ENCODE assay signal across 8 cellular contexts in genomic region chr17:50944054-50944901, GRCh38.
DNase-seq lines count a peak whose midpoint lies in the region; ATAC-seq lines count a peak whose summit lies in the region.

No MANE protein-coding gene starts in this region.

- DNase-seq in A172 (ENCODE audit: low spot score) = peak; percentile 64
- peak; percentile 76 for DNase-seq in NCI-H69 (lab: John Stamatoyannopoulos, UW)
- DNase-seq in activated CD8-positive, alpha-beta memory T cell treated with anti-CD3 and anti-CD28 coated beads for 24 hours = peak; percentile 90
- DNase-seq in epithelial cell of prostate (ENCODE audit: low read depth, low spot score) = no peak
- peak; percentile 84 for DNase-seq in mucosa of gallbladder (ENCODE audit: low spot score)
- DNase-seq in stimulated activated CD8-positive, alpha-beta memory T cell treated with anti-CD3 and anti-CD28 coated beads, Interleukin-4, amount 100 ng/mL, for 1 hour (ENCODE audit: low read depth in 2 of 2, low spot score in 1 of 2) = peak; percentile 40 to 57

- H3K27ac ChIP-seq in epithelial cell of prostate = peak overlapping the region; percentile 30

- peak; percentile 56 for ATAC-seq in GM21529 (IDR thresholded peaks at IDR 0.05; ENCODE audit: unreplicated experiment)
- no peak for ATAC-seq in GM18873 (IDR thresholded peaks at IDR 0.05; ENCODE audit: low FRiP score, unreplicated experiment)
